In genomic region chr12:5085896-5086295, GRCh38 we compare ENCODE assay signal across 15 cellular contexts. TPM values are rescaled to one million over a fixed set of nuclear protein-coding genes. Genes with fewer than 3 reads are reported as not detected.
DNase-seq lines count a peak whose midpoint lies in the region; ATAC-seq and TF ChIP-seq lines count a peak whose summit lies in the region.
"Had no signal": no experiment of that assay in that cellular context is flagged by ENCODE, and none has a peak within 500 bp of the region (broad histone marks: within the 10 kb centered on the region; RNA-seq: fewer than 3 reads in every experiment).

No MANE protein-coding gene starts in this region.

- H3K9me3 Mint-ChIP-seq in H9, result no peaks in the 10 kb centered on the region
- H3K9me3 Mint-ChIP-seq: activated T-helper 2 cell treated with anti-CD3 and anti-CD28 coated beads, Interferon-gamma antibody, Interleukin-2, Interleukin-4, amounts not matched to agents 10 μg/mL and 5 μg/mL and 100 μg/mL, durations not matched to agents 14 hours and 24 hours and 36 hours had no signal

- no peaks in the 10 kb centered on the region for H3K36me3 ChIP-seq in osteoblast (ENCODE audit: insufficient read depth, low read length)

- no peak overlapping the region for H2BK120ac ChIP-seq in H9 (ENCODE audit: low read depth, low read length, poor library complexity, severe bottlenecking)

- peaks cover 4 to 8% of the 10 kb centered on the region in 2 experiments for H3K4me1 Mint-ChIP-seq in H9

- H2AFZ ChIP-seq in osteoblast (ENCODE audit: low read length) (no peak overlapping the region), H9 (ENCODE audit: low read length) (no peak overlapping the region)

- no peak for TF ChIP-seq CTCF in epithelial cell of proximal tubule (conservative IDR thresholded peaks at IDR 0.05; ENCODE audit: low read depth, low read length)
- TF ChIP-seq CTCF in osteoblast (IDR thresholded peaks at IDR 0.05; ENCODE audit: extremely low read depth, low read depth, low read length), result no peak
- no peak for TF ChIP-seq CTCF in H9 (conservative IDR thresholded peaks at IDR 0.05)

- no peak overlapping the region for H3K14ac ChIP-seq in H9 (ENCODE audit: insufficient read depth, low read length)

- H3K27me3 ChIP-seq in osteoblast (ENCODE audit: insufficient read depth, low read length) (no peaks in the 10 kb centered on the region), H9 (ENCODE audit: insufficient read depth, low read length) (no peaks in the 10 kb centered on the region)

- no CpG with 5 or more reads among the region's 3 CpGs for WGBS in H9 (ENCODE audit: extremely low coverage, insufficient read length, low lambda C conversion rate)

- no peak overlapping the region for H4K91ac ChIP-seq in H9 (ENCODE audit: insufficient read length, low read depth, low read length)

- H3K18ac ChIP-seq in H9 (ENCODE audit: insufficient read length, low read depth, low read length), result no peak overlapping the region

- H3K4me3 Mint-ChIP-seq in H9, result no peak overlapping the region
- H3K4me3 Mint-ChIP-seq: T-helper 17 cell had no signal

- peak overlapping the region; percentile 23 for H3K4me2 ChIP-seq in osteoblast (ENCODE audit: insufficient read depth, low read length)
- H3K4me2 ChIP-seq in H9 (ENCODE audit: insufficient read depth, insufficient read length, low read length), result no peak overlapping the region

- no peaks in the 10 kb centered on the region for H3K23me2 ChIP-seq in H9 (ENCODE audit: insufficient read length, low read depth, low read length, poor library complexity, severe bottlenecking)

- no peak overlapping the region for H2BK12ac ChIP-seq in H9 (ENCODE audit: insufficient read length, low read depth, low read length)

- no peaks in the 10 kb centered on the region for H3K36me3 Mint-ChIP-seq in H9 (ENCODE audit: insufficient read depth in 1 of 3, low read depth in 3 of 3)

- H3K79me2 ChIP-seq in osteoblast (ENCODE audit: insufficient read depth, low read length), result no peaks in the 10 kb centered on the region
- H3K79me2 ChIP-seq in H9 (ENCODE audit: insufficient read depth, low read length), result no peaks in the 10 kb centered on the region

- H3K9me3 ChIP-seq in osteoblast (ENCODE audit: low read depth, low read length) (no peaks in the 10 kb centered on the region), H9 (ENCODE audit: control insufficient read depth, low read depth, low read length) (no peaks in the 10 kb centered on the region)

- H3K56ac ChIP-seq in H9 (ENCODE audit: insufficient read length, low read depth, low read length), result no peak overlapping the region

- H3K9ac ChIP-seq in H9 (ENCODE audit: extremely low read depth, insufficient read length, low read length), result no peak overlapping the region

- no peak overlapping the region for H2BK20ac ChIP-seq in H9 (ENCODE audit: low read depth, low read length, poor library complexity, severe bottlenecking)

- no peak overlapping the region for H4K8ac ChIP-seq in H9 (replicated peaks; ENCODE audit: insufficient read length, low read depth, low read length)

- H3K27ac Mint-ChIP-seq in H9, result no peak overlapping the region
- H3K27ac Mint-ChIP-seq: activated T-helper 2 cell treated with anti-CD3 and anti-CD28 coated beads, Interferon-gamma antibody, Interleukin-2, Interleukin-4, amounts not matched to agents 10 μg/mL and 5 μg/mL and 100 μg/mL, durations not matched to agents 14 hours and 24 hours and 36 hours; T-helper 17 cell had no signal

- no peak overlapping the region for H2BK15ac ChIP-seq in H9 (ENCODE audit: low read depth, low read length)

- H2AK5ac ChIP-seq in H9 (ENCODE audit: insufficient read length, low read length), result no peak overlapping the region

- H4K5ac ChIP-seq in H9 (ENCODE audit: insufficient read length, low read depth, low read length), result no peak overlapping the region

- H4K20me1 ChIP-seq in osteoblast (ENCODE audit: insufficient read depth, low read length) (no peaks in the 10 kb centered on the region), H9 (ENCODE audit: control insufficient read depth, insufficient read depth, insufficient read length) (no peaks in the 10 kb centered on the region)

- peaks cover 10% of the 10 kb centered on the region for H3K27me3 Mint-ChIP-seq in H9 (ENCODE audit: low read depth)

- H3K4me3 ChIP-seq in epithelial cell of proximal tubule (ENCODE audit: low read depth, low read length), result no peak overlapping the region
- H3K4me3 ChIP-seq in osteoblast (ENCODE audit: insufficient read depth, low read length), result no peak overlapping the region

- H3K79me1 ChIP-seq in H9 (ENCODE audit: insufficient read depth, low read depth, low read length, poor library complexity, severe bottlenecking), result no peaks in the 10 kb centered on the region

- H3K27ac ChIP-seq in osteoblast (ENCODE audit: low read depth, low read length), result no peak overlapping the region
- no peak overlapping the region for H3K27ac ChIP-seq in H9 (ENCODE audit: insufficient read length, low read depth, low read length)

- DNase-seq in Daoy (ENCODE audit: low read depth), result peak; percentile 96
- peak; percentile 95 for DNase-seq in RPMI7951 (ENCODE audit: low read depth)
- DNase-seq in epithelial cell of proximal tubule (ENCODE audit: low read depth), result peak; percentile 77
- DNase-seq in osteoblast (ENCODE audit: insufficient read length, low spot score, missing footprints), result no peak
- DNase-seq in NCI-H748 treated with DMSO at 0.1 percent for 48 hours (lab: John Stamatoyannopoulos, UW), result no peak
- no peak for DNase-seq in NCI-H2107 treated with DMSO at 0.1 percent for 48 hours (lab: John Stamatoyannopoulos, UW; ENCODE audit: unreplicated experiment)
- DNase-seq in H9, result no peak
- DNase-seq: activated CD4-positive, alpha-beta T cell treated with anti-CD3 and anti-CD28 coated beads, Interleukin-2, amount 50 U/mL, for 4 hours; central memory CD4-positive, alpha-beta T cell; Kasumi-1; NCI-H2171; stimulated activated naive CD8-positive, alpha-beta T cell treated with anti-CD3 and anti-CD28 coated beads, Interleukin-15, Interleukin-2, amounts not matched to agents 100 U/mL and 50 U/mL, for 24 hours; T-helper 17 cell had no signal

- H3K4me1 ChIP-seq in osteoblast (ENCODE audit: insufficient read depth, low read length) (peaks cover 12% of the 10 kb centered on the region), H9 (ENCODE audit: insufficient read depth, low read length) (no peaks in the 10 kb centered on the region; the same call in 1 of the 2 replicates)

- no peak overlapping the region for H3K23ac ChIP-seq in H9 (ENCODE audit: insufficient read length, low read depth, low read length)

- no peak for ATAC-seq in HG03457 (IDR thresholded peaks at IDR 0.05; ENCODE audit: unreplicated experiment)
- ATAC-seq: stimulated activated naive CD8-positive, alpha-beta T cell treated with anti-CD3 and anti-CD28 coated beads, Interleukin-15, Interleukin-2, amounts not matched to agents 100 U/mL and 50 U/mL, for 24 hours; T-helper 17 cell had no signal

- H2BK5ac ChIP-seq in H9 (ENCODE audit: insufficient read length, low read length), result no peak overlapping the region

- no peak overlapping the region for H3K4ac ChIP-seq in H9 (ENCODE audit: low read depth, low read length)

- no peak overlapping the region for H3T11ph ChIP-seq in H9 (ENCODE audit: low read length)

RNA-seq across cellular contexts. Expression of gene KCNA5, which starts 42.2 kb away (rescaled TPM):
- total RNA-seq in Daoy (2014; rRNA removed; shearing (Covaris generic)), result not detected in 2 replicates
- not detected in 2 replicates for total RNA-seq in RPMI7951 (2014; rRNA removed; shearing (Covaris generic))
- total RNA-seq in epithelial cell of proximal tubule, result not detected in 2 replicates
- total RNA-seq in osteoblast, result not detected in 2 replicates
- total RNA-seq in H9 (2021), result 0.09 and 0.22 TPM in 2 replicates
- total RNA-seq: activated T-helper 2 cell treated with anti-CD3 and anti-CD28 coated beads, Interferon-gamma antibody, Interleukin-2, Interleukin-4, amounts not matched to agents 10 μg/mL and 5 μg/mL and 100 μg/mL, durations not matched to agents 14 hours and 24 hours and 36 hours; T-helper 17 cell had no signal

Comparison
In these comparisons a context has a peak if more than half of its experiments do, and no peak if none do; other contexts are left out.
1. DNase-seq: peak in Daoy (single experiment), RPMI7951 (single experiment) and epithelial cell of proximal tubule (single experiment); none in osteoblast (single experiment), NCI-H748 treated with DMSO at 0.1 percent for 48 hours (single experiment), NCI-H2107 treated with DMSO at 0.1 percent for 48 hours (single experiment) and H9 (single experiment).